15 cellular contexts compared by ENCODE assay signal in genomic region chr7:11690395-11690794, GRCh38.
DNase-seq lines count a peak whose midpoint lies in the region; ATAC-seq, FAIRE-seq and TF ChIP-seq lines count a peak whose summit lies in the region.
"Had no signal": no experiment of that assay in that cellular context is flagged by ENCODE, and none has a peak within 500 bp of the region (broad histone marks: within the 10 kb centered on the region; RNA-seq: fewer than 3 reads in every experiment).

No MANE protein-coding gene starts in this region.

- H3K27me3 ChIP-seq in HUES64 (ENCODE audit: insufficient read depth, low read length) (no peaks in the 10 kb centered on the region), mesendoderm (ENCODE audit: insufficient read depth, low read length, poor library complexity) (no peaks in the 10 kb centered on the region), prostate gland (replicated peaks; ENCODE audit: insufficient read depth) (no peaks in the 10 kb centered on the region)
- H3K27me3 ChIP-seq: BLaER1 treated with 17β-estradiol and CSF1 and Interleukin-3, amounts not matched to agents 10 nM and 100 nM had no signal

- H4K8ac ChIP-seq in mesendoderm (ENCODE audit: low read depth, low read length), result no peak overlapping the region

- TF ChIP-seq CTCF in A549 (IDR thresholded peaks at IDR 0.05) (no peak), WTC11 (IDR thresholded peaks at IDR 0.05) (no peak), prostate gland (IDR thresholded peaks at IDR 0.05) (no peak), coronary artery (IDR thresholded peaks at IDR 0.05) (no peak)

- no peak overlapping the region for H2AK5ac ChIP-seq in mesendoderm (ENCODE audit: low read length)

- H3K56ac ChIP-seq in mesendoderm (ENCODE audit: low read length), result no peak overlapping the region

- H3K79me1 ChIP-seq in mesendoderm (ENCODE audit: low read length), result no peaks in the 10 kb centered on the region

- H3K4me1 Mint-ChIP-seq in WTC11, result peaks cover 12% of the 10 kb centered on the region
- H3K4me1 Mint-ChIP-seq: CD4-positive, CD25-positive, alpha-beta regulatory T cell had no signal

- peak overlapping the region; percentile 75 for H3K27ac Mint-ChIP-seq in WTC11
- H3K27ac Mint-ChIP-seq: CD4-positive, CD25-positive, alpha-beta regulatory T cell had no signal

- H3K23ac ChIP-seq in mesendoderm (ENCODE audit: low read length), result no peak overlapping the region

- H3K9me3 Mint-ChIP-seq in WTC11, result peaks cover 3% of the 10 kb centered on the region; the same call in 1 of the 2 replicates

- H3K27ac ChIP-seq in A549 (peak overlapping the region in 1 of 2 experiments; percentile 35; a peak in 1 of 6 replicates), HUES64 (ENCODE audit: low read depth, low read length) (peak overlapping the region; percentile 18; the same call in 1 of the 2 replicates), mesendoderm (ENCODE audit: low read depth, low read length) (no peak overlapping the region), prostate gland (no peak overlapping the region), coronary artery (no peak overlapping the region)
- H3K27ac ChIP-seq: 22Rv1, KMS-11 had no signal

- intact Hi-C loops in prostate gland (cut with DNase I), result no loop called here

- no peak for TF ChIP-seq RAD21 in A549 (conservative IDR thresholded peaks at IDR 0.05 in 1 of 2, IDR thresholded peaks at IDR 0.05 in 1 of 2)

- no peak overlapping the region for H2BK5ac ChIP-seq in mesendoderm (ENCODE audit: low read length)

- no peak for TF ChIP-seq EP300 in A549 (IDR thresholded peaks at IDR 0.05)

- H4K5ac ChIP-seq in mesendoderm (ENCODE audit: low read length), result no peak overlapping the region

- no peak overlapping the region for H3K4me3 Mint-ChIP-seq in WTC11
- H3K4me3 Mint-ChIP-seq: CD4-positive, CD25-positive, alpha-beta regulatory T cell had no signal

- H3K4me3 ChIP-seq in A549 (no peak overlapping the region), HUES64 (ENCODE audit: low read length) (no peak overlapping the region), mesendoderm (ENCODE audit: low read length) (no peak overlapping the region), prostate gland (no peak overlapping the region), coronary artery (no peak overlapping the region)
- H3K4me3 ChIP-seq: BLaER1 treated with 17β-estradiol and CSF1 and Interleukin-3, amounts not matched to agents 10 nM and 100 nM had no signal

- no peak for TF ChIP-seq POLR2A in A549 (IDR thresholded peaks at IDR 0.05; ENCODE audit: low read length)
- TF ChIP-seq POLR2A in prostate gland (IDR thresholded peaks at IDR 0.05), result no peak

- ATAC-seq in A549 (no peak), WTC11 (peak; percentile 85), GM21381 (IDR thresholded peaks at IDR 0.05; ENCODE audit: unreplicated experiment) (no peak), GM18873 (IDR thresholded peaks at IDR 0.05; ENCODE audit: low FRiP score, unreplicated experiment) (no peak)
- ATAC-seq: HepG2 had no signal

- CTCF ChIA-PET in A549 (lab: Yijun Ruan, JAX) (interaction anchor here (1.0 kb wide), 1 partner anchor 12 kb away, joined by 3 read pairs; no protein-coding TSS in a partner anchor), WTC11 (lab: Charles Lee) (no interaction called here)

- H3K4me2 ChIP-seq in A549 (peak overlapping the region; percentile 6; the same call in 1 of the 3 replicates), mesendoderm (ENCODE audit: low read length) (no peak overlapping the region)
- H3K4me2 ChIP-seq: KMS-11 had no signal

- no peaks in the 10 kb centered on the region for H3K27me3 Mint-ChIP-seq in WTC11 (ENCODE audit: low read depth)
- H3K27me3 Mint-ChIP-seq: CD4-positive, CD25-positive, alpha-beta regulatory T cell had no signal

- no peak for FAIRE-seq in A549 (lab: Jason Lieb, UNC)
- FAIRE-seq: HepG2 had no signal

- no peak overlapping the region for H3K9ac ChIP-seq in HUES64 (ENCODE audit: low read depth, low read length)
- H3K9ac ChIP-seq in mesendoderm (ENCODE audit: low read length), result no peak overlapping the region
- H3K9ac ChIP-seq: KMS-11 had no signal

- H3K18ac ChIP-seq in mesendoderm (ENCODE audit: low read length), result no peak overlapping the region

- H2BK15ac ChIP-seq in mesendoderm (replicated peaks; ENCODE audit: low read depth), result no peak overlapping the region

- H3K36me3 ChIP-seq in HUES64 (ENCODE audit: insufficient read depth, low read length) (no peaks in the 10 kb centered on the region), mesendoderm (ENCODE audit: control insufficient read depth, insufficient read depth, low read length) (no peaks in the 10 kb centered on the region), prostate gland (no peaks in the 10 kb centered on the region)
- H3K36me3 ChIP-seq: BLaER1 treated with 17β-estradiol and CSF1 and Interleukin-3, amounts not matched to agents 10 nM and 100 nM had no signal

- H3K79me2 ChIP-seq in mesendoderm (ENCODE audit: control insufficient read depth, insufficient read depth, low read length), result no peaks in the 10 kb centered on the region

- H3K4ac ChIP-seq in mesendoderm (ENCODE audit: low read depth, low read length), result no peak overlapping the region

- POLR2A ChIA-PET in A549 (lab: Yijun Ruan, JAX), result no interaction called here
- POLR2A ChIA-PET in WTC11 (lab: Charles Lee), result no interaction called here

- H3K9me3 ChIP-seq in A549 (no peaks in the 10 kb centered on the region), HUES64 (ENCODE audit: insufficient read depth, low read depth, low read length) (no peaks in the 10 kb centered on the region), prostate gland (no peaks in the 10 kb centered on the region)

- no peaks in the 10 kb centered on the region for H3K36me3 Mint-ChIP-seq in WTC11
- H3K36me3 Mint-ChIP-seq: CD4-positive, CD25-positive, alpha-beta regulatory T cell had no signal

- H2BK120ac ChIP-seq in mesendoderm (ENCODE audit: low read depth, low read length), result no peak overlapping the region

- no peaks in the 10 kb centered on the region for H3K4me1 ChIP-seq in A549
- H3K4me1 ChIP-seq in HUES64 (ENCODE audit: insufficient read depth, low read length), result peaks cover 11% of the 10 kb centered on the region
- no peaks in the 10 kb centered on the region for H3K4me1 ChIP-seq in mesendoderm (ENCODE audit: control insufficient read depth, low read depth, low read length)
- no peaks in the 10 kb centered on the region for H3K4me1 ChIP-seq in prostate gland (replicated peaks)

- 41% methylated on average over 3 of the region's 3 CpGs for WGBS in A549 (ENCODE audit: missing lambda C conversion rate)
- WGBS in HUES64, result 49% methylated on average over 2 of the region's 3 CpGs
- no CpG with 5 or more reads among the region's 3 CpGs for WGBS in mesendoderm (ENCODE audit: extremely low coverage, insufficient coverage, low lambda C conversion rate)
- WGBS in prostate gland, result 84% methylated on average over 3 of the region's 3 CpGs

- no peak for DNase-seq in A549 (ENCODE audit: low read depth in 1 of 2, low spot score in 1 of 2)
- DNase-seq in WTC11 (ENCODE audit: low spot score), result no peak
- peak; percentile 39 for DNase-seq in mesendoderm
- no peak for DNase-seq in prostate gland (ENCODE audit: low spot score)
- no peak for DNase-seq in coronary artery (ENCODE audit: low spot score)
- DNase-seq: ACHN; CD4-positive, CD25-positive, alpha-beta regulatory T cell; DMS53 had no signal

TF ChIP-seq in A549, 52 proteins besides CTCF, POLR2A, EP300 and RAD21:
- TF ChIP-seq ZC3H11A (IDR thresholded peaks at IDR 0.05) (no peak), JUN (IDR thresholded peaks at IDR 0.05) (no peak), KDM5A (IDR thresholded peaks at IDR 0.05) (no peak)

TF ChIP-seq in WTC11, 78 proteins besides CTCF, POLR2A, EP300 and RAD21:
- TF ChIP-seq GTF2I (CRISPR knock-in tag; conservative IDR thresholded peaks at IDR 0.05), result no peak
- TF ChIP-seq MXD4 (CRISPR knock-in tag; IDR thresholded peaks at IDR 0.05; ENCODE audit: borderline replicate concordance), result no peak
- no peak for TF ChIP-seq STAT6 (CRISPR knock-in tag; conservative IDR thresholded peaks at IDR 0.05; ENCODE audit: low read depth)
- no peak for TF ChIP-seq E2F1 (CRISPR knock-in tag; IDR thresholded peaks at IDR 0.05)
- no peak for TF ChIP-seq CREB1 (CRISPR knock-in tag; IDR thresholded peaks at IDR 0.05)
- TF ChIP-seq FOXP1 (CRISPR knock-in tag; IDR thresholded peaks at IDR 0.05; ENCODE audit: borderline replicate concordance), result no peak
